ENCODE assay signal across 8 cellular contexts in genomic region chr17:44878627-44879221, GRCh38. TPM values are rescaled to one million over a fixed set of nuclear protein-coding genes. Genes with fewer than 3 reads are reported as not detected.
A peak's percentile ranks its signal among the peaks of the same experiment; 100 is the strongest.
DNase-seq lines count a peak whose midpoint lies in the region; ATAC-seq, FAIRE-seq and TF ChIP-seq lines count a peak whose summit lies in the region.

No MANE protein-coding gene starts in this region.

- TF ChIP-seq RAD21 in K562 (CRISPR knock-in tag; conservative IDR thresholded peaks at IDR 0.05 in 1 of 2, IDR thresholded peaks at IDR 0.05 in 1 of 2) (peak in 1 of 2 experiments; percentile 52; a peak in 3 of 4 replicates), HepG2 (CRISPR knock-in tag; IDR thresholded peaks at IDR 0.05) (no peak; the same call in 1 of the 2 replicates)

- H3K27ac ChIP-seq in K562 (ENCODE audit: extremely low read depth, low read depth, low read length): no peak overlapping the region
- H3K27ac ChIP-seq in HepG2 (ENCODE audit: extremely low read length, insufficient read depth, low read length): no peak overlapping the region

- H3K27me3 ChIP-seq in K562 (ENCODE audit: control insufficient read depth in 2 of 2, insufficient read depth in 2 of 2, low read length in 2 of 2) (no peaks in the 10 kb centered on the region), HepG2 (ENCODE audit: control insufficient read depth in 1 of 2, insufficient read depth in 2 of 2, low read length in 2 of 2) (no peaks in the 10 kb centered on the region), MG63 (no peaks in the 10 kb centered on the region)

- H3K4me2 ChIP-seq in K562 (ENCODE audit: insufficient read depth, low read length) (no peak overlapping the region), HepG2 (ENCODE audit: low read depth, low read length) (no peak overlapping the region)

- DNase-seq in AG09309 (ENCODE audit: low read depth) (no peak), G401 (ENCODE audit: low spot score) (peak; percentile 77), NCI-H2227 (lab: John Stamatoyannopoulos, UW; ENCODE audit: unreplicated experiment) (peak; percentile 62), K562 (ENCODE audit: extremely low read depth in 1 of 4, low spot score in 3 of 4) (peak in 3 of 4 experiments; percentile 34 to 45 (median 42)), HepG2 (ENCODE audit: low spot score) (peak; percentile 37), SHP77 treated with DMSO at 0.1 percent for 48 hours (lab: John Stamatoyannopoulos, UW) (no peak), MG63 (no peak)

- intact Hi-C loops in K562 (cut with micrococcal nuclease) (no loop called here), HepG2 (cut with micrococcal nuclease; ENCODE audit: unreplicated experiment) (no loop called here)

- TF ChIP-seq POLR2A in K562 (conservative IDR thresholded peaks at IDR 0.05): no peak
- no peak for TF ChIP-seq POLR2A in HepG2 (IDR thresholded peaks at IDR 0.05; ENCODE audit: insufficient read depth in 1 of 2, low read depth in 2 of 2, low read length in 2 of 2)

- H3K79me2 ChIP-seq in K562 (ENCODE audit: control insufficient read depth, insufficient read depth, low read length) (no peaks in the 10 kb centered on the region), HepG2 (ENCODE audit: insufficient read depth, low read length) (no peaks in the 10 kb centered on the region)

- H3K9ac ChIP-seq in K562 (ENCODE audit: insufficient read depth in 1 of 2, low read depth in 2 of 2, low read length in 2 of 2): no peak overlapping the region
- no peak overlapping the region for H3K9ac ChIP-seq in HepG2 (ENCODE audit: insufficient read depth, low read depth, low read length)

- ATAC-seq in K562 (peak; percentile 56; the same call in 2 of the 3 replicates), HepG2 (peak; percentile 45; the same call in 2 of the 3 replicates), GM18873 (IDR thresholded peaks at IDR 0.05; ENCODE audit: low FRiP score, unreplicated experiment) (no peak)

- BruUV-seq in K562 (replicated peaks; lab: Mats Ljungman, UMichigan): no TSS peak
- BruUV-seq in HepG2 (replicated peaks; lab: Mats Ljungman, UMichigan): no TSS peak

- H3K36me3 ChIP-seq in K562 (ENCODE audit: control insufficient read depth, insufficient read depth, low read length) (peaks cover 91% of the 10 kb centered on the region), HepG2 (replicated peaks in 1 of 2; ENCODE audit: control insufficient read depth in 1 of 2, insufficient read depth in 2 of 2, low read length in 2 of 2) (peaks cover 46 to 89% of the 10 kb centered on the region in 2 experiments), MG63 (peaks cover 92% of the 10 kb centered on the region)

- CTCF ChIA-PET in K562 (lab: Yijun Ruan, JAX; ENCODE audit: low intra/inter-chr PET ratio): interaction anchor here (0.6 to 1.8 kb wide), 3 partner anchors 100 to 537 kb away, joined by 3 to 14 read pairs (median 8); no protein-coding TSS in a partner anchor
- CTCF ChIA-PET in HepG2 (lab: Yijun Ruan, JAX; ENCODE audit: low intra/inter-chr PET ratio, low total read pairs): interaction anchor here (1.7 to 1.8 kb wide), 2 partner anchors 100 to 104 kb away, joined by 13 to 25 read pairs; no protein-coding TSS in a partner anchor

- TF ChIP-seq CTCF in AG09309 (IDR thresholded peaks at IDR 0.05; ENCODE audit: control insufficient read depth, insufficient read depth, low read depth, low read length, missing control alignments) (peak; percentile 66), K562 (IDR thresholded peaks at IDR 0.05 in 2 of 3, conservative IDR thresholded peaks at IDR 0.05 in 1 of 3; ENCODE audit: insufficient read depth in 2 of 3, low read depth in 1 of 3, low read length in 3 of 3) (peak; percentile 43 to 69 (median 58); a peak in 5 of 6 replicates), HepG2 (CRISPR knock-in tag; IDR thresholded peaks at IDR 0.05) (peak; percentile 65)

- POLR2A ChIA-PET in K562 (lab: Yijun Ruan, JAX): interaction anchor here (0.6 to 2.0 kb wide), 6 partner anchors 9 to 270 kb away, joined by 3 to 7 read pairs (median 4); partner anchors contain the start of gene EFTUD2
- POLR2A ChIA-PET in HepG2 (lab: Yijun Ruan, JAX): interaction anchor here (1.6 kb wide), 1 partner anchor 20 kb away, joined by 4 read pairs; the partner anchor contains the start of gene EFTUD2

- no peak overlapping the region for H3K4me3 ChIP-seq in AG09309 (ENCODE audit: control insufficient read depth, low read depth, low read length)
- no peak overlapping the region for H3K4me3 ChIP-seq in K562
- no peak overlapping the region for H3K4me3 ChIP-seq in HepG2 (replicated peaks in 1 of 3; ENCODE audit: insufficient read depth in 1 of 3, low read depth in 2 of 3, low read length in 3 of 3)
- no peak overlapping the region for H3K4me3 ChIP-seq in MG63

- H3K9me3 ChIP-seq in K562 (replicated peaks; ENCODE audit: control insufficient read depth, insufficient read depth, low read depth, low read length): no peaks in the 10 kb centered on the region
- H3K9me3 ChIP-seq in HepG2 (ENCODE audit: low read length): no peaks in the 10 kb centered on the region
- H3K9me3 ChIP-seq in MG63: no peaks in the 10 kb centered on the region

- no peak for TF ChIP-seq EP300 in K562 (IDR thresholded peaks at IDR 0.05; ENCODE audit: low read length)
- TF ChIP-seq EP300 in HepG2 (IDR thresholded peaks at IDR 0.05; ENCODE audit: low read depth in 2 of 2, low read length in 2 of 2): no peak
- TF ChIP-seq EP300 in HepG2 (CRISPR knock-in tag; IDR thresholded peaks at IDR 0.05; ENCODE audit: borderline replicate concordance): no peak

- no peaks in the 10 kb centered on the region for H4K20me1 ChIP-seq in K562 (replicated peaks; ENCODE audit: control insufficient read depth, insufficient read depth, low read length)
- no peaks in the 10 kb centered on the region for H4K20me1 ChIP-seq in HepG2 (ENCODE audit: insufficient read depth, low read length)

- no peak overlapping the region for H2AFZ ChIP-seq in K562 (ENCODE audit: low read depth, low read length)
- no peak overlapping the region for H2AFZ ChIP-seq in HepG2 (ENCODE audit: low read length)

- no peaks in the 10 kb centered on the region for H3K9me1 ChIP-seq in K562 (ENCODE audit: control insufficient read depth, insufficient read depth, low read length)

- H3K4me1 ChIP-seq in K562 (replicated peaks in 1 of 2; ENCODE audit: control insufficient read depth in 2 of 2, insufficient read depth in 2 of 2, low read length in 2 of 2) (no peaks in the 10 kb centered on the region), HepG2 (ENCODE audit: insufficient read depth, low read length) (no peaks in the 10 kb centered on the region)

- in situ Hi-C loops in G401 (cut with HindIII; ENCODE audit: low sequenced_read_pairs) (no loop called here), K562 (cut with MboI) (no loop called here), HepG2 (cut with HindIII; ENCODE audit: extremely low pct_ligation_motif_present, low pct_unique_long_range_greater_than_20kb) (no loop called here)

- peak; percentile 79 for FAIRE-seq in K562 (lab: Jason Lieb, UNC)
- FAIRE-seq in HepG2 (lab: Jason Lieb, UNC): peak; percentile 89

- 41% methylated on average over 6 of the region's 6 CpGs for WGBS in K562 (ENCODE audit: insufficient coverage, low coverage, missing lambda C conversion rate)
- WGBS in HepG2 (ENCODE audit: low lambda C conversion rate): 66% methylated on average over 6 of the region's 6 CpGs

RNA-seq across cellular contexts. Expression of gene EFTUD2, which starts 20.5 kb away (rescaled TPM):
- total RNA-seq in G401 (2014; rRNA removed; shearing (Covaris generic)): 164 and 176 TPM in 2 replicates
- total RNA-seq in K562 (2011; cell fraction: chromatin; rRNA removed; ENCODE audit: low replicate concordance): 580 and 635 TPM in 2 replicates
- total RNA-seq in K562 (2011; cell fraction: nucleolus; rRNA removed): 198 and 214 TPM in 2 replicates
- 312 and 334 TPM in 2 replicates for total RNA-seq in K562 (2011; cell fraction: nucleoplasm; rRNA removed)
- total RNA-seq in K562 (2014; rRNA removed): 191 and 208 TPM in 2 replicates
- 233 and 253 TPM in 2 replicates for total RNA-seq in K562 (2014; rRNA removed; fragmentation: Illumina TruSeq; extraction: Trizol)
- 205 and 218 TPM in 2 replicates for total RNA-seq in K562 (2015; rRNA removed; fragmentation: Illumina TruSeq; extraction: Trizol)
- total RNA-seq in K562 (2021): 234 and 245 TPM in 2 replicates
- 287 and 362 TPM in 2 replicates for polyA plus RNA-seq in K562 (2011; rRNA removed)
- 202 and 205 TPM in 2 replicates for polyA plus RNA-seq in K562 (2011; cell fraction: cytosol; rRNA removed)
- polyA plus RNA-seq in K562 (2011; cell fraction: nucleus; rRNA removed): 245 and 269 TPM in 2 replicates
- 126 and 176 TPM in 2 replicates for polyA plus RNA-seq in K562 (2012)
- 222 and 225 TPM in 2 replicates for polyA plus RNA-seq in K562 (2014; fragmentation: Illumina TruSeq; extraction: Trizol)
- polyA plus RNA-seq in K562 (2014; fragmentation: Nextera tagmentation; extraction: Ambion mirVana): 100 to 1,000 TPM in 1 of 2 experiments, 10 to 100 TPM in 1; 65.8 to 116 TPM
- 125 and 138 TPM in 2 replicates for polyA plus RNA-seq in K562 (2014; rRNA removed)
- polyA minus RNA-seq in K562 (2011; rRNA and poly(A)+ RNA removed): 919 and 1,083 TPM in 2 replicates
- polyA minus RNA-seq in K562 (2011; cell fraction: cytosol; rRNA and poly(A)+ RNA removed): 160 and 168 TPM in 2 replicates
- polyA minus RNA-seq in K562 (2011; cell fraction: nucleus; rRNA and poly(A)+ RNA removed): 120 and 201 TPM in 2 replicates
- 137 and 310 TPM in 2 replicates for total RNA-seq in HepG2 (2016; rRNA removed; fragmentation: Illumina TruSeq; extraction: Trizol)
- 12.3 and 15.8 TPM in 2 replicates for total RNA-seq in HepG2 (2016; cell fraction: cytosol; rRNA removed; fragmentation: Illumina TruSeq; extraction: Trizol; ENCODE audit: low read depth)
- 133 and 270 TPM in 2 replicates for total RNA-seq in HepG2 (2016; cell fraction: insoluble cytoplasmic fraction; rRNA removed; fragmentation: Illumina TruSeq; extraction: Trizol)
- total RNA-seq in HepG2 (2016; cell fraction: membrane; rRNA removed; fragmentation: Illumina TruSeq; extraction: Trizol): 28.2 and 35.7 TPM in 2 replicates
- total RNA-seq in HepG2 (2016; cell fraction: nucleus; rRNA removed; fragmentation: Illumina TruSeq; extraction: Trizol): 141 TPM in 2 replicates
- polyA plus RNA-seq in HepG2 (2011; rRNA removed): 107 and 111 TPM in 2 replicates
- polyA plus RNA-seq in HepG2 (2011; cell fraction: cytosol; rRNA removed): 91.0 and 97.8 TPM in 2 replicates
- 171 and 192 TPM in 2 replicates for polyA plus RNA-seq in HepG2 (2011; cell fraction: nucleus; rRNA removed)
- polyA plus RNA-seq in HepG2 (2012): 121 and 137 TPM in 2 replicates
- 6.8 and 7.8 TPM in 2 replicates for polyA plus RNA-seq in HepG2 (2016; cell fraction: cytosol; fragmentation: Illumina TruSeq; extraction: Trizol; ENCODE audit: low read depth)
- 145 and 179 TPM in 2 replicates for polyA plus RNA-seq in HepG2 (2016; cell fraction: insoluble cytoplasmic fraction; fragmentation: Illumina TruSeq; extraction: Trizol; ENCODE audit: low read depth)
- 17.0 and 18.1 TPM in 2 replicates for polyA plus RNA-seq in HepG2 (2016; cell fraction: membrane; fragmentation: Illumina TruSeq; extraction: Trizol; ENCODE audit: low read depth)
- 110 and 140 TPM in 2 replicates for polyA plus RNA-seq in HepG2 (2016; cell fraction: nucleus; fragmentation: Illumina TruSeq; extraction: Trizol; ENCODE audit: insufficient read depth, low read depth)
- polyA minus RNA-seq in HepG2 (2011; rRNA and poly(A)+ RNA removed; ENCODE audit: low replicate concordance): 364 and 446 TPM in 2 replicates
- polyA minus RNA-seq in HepG2 (2011; cell fraction: cytosol; rRNA and poly(A)+ RNA removed): 88.8 and 91.3 TPM in 2 replicates
- polyA minus RNA-seq in HepG2 (2011; cell fraction: nucleus; rRNA and poly(A)+ RNA removed): 191 and 216 TPM in 2 replicates
- 156 and 179 TPM in 2 replicates for total RNA-seq in MG63 (2014; rRNA removed; shearing (Covaris generic); ENCODE audit: low replicate concordance)

RNA-seq across cellular contexts. Expression of gene HIGD1B, which starts 31.0 kb away (rescaled TPM):
- total RNA-seq in G401 (2014; rRNA removed; shearing (Covaris generic)): not detected in 2 replicates
- not detected in 2 replicates for total RNA-seq in K562 (2011; cell fraction: chromatin; rRNA removed; ENCODE audit: low replicate concordance)
- not detected in 2 replicates for total RNA-seq in K562 (2011; cell fraction: nucleolus; rRNA removed)
- total RNA-seq in K562 (2011; cell fraction: nucleoplasm; rRNA removed): not detected in 2 replicates
- total RNA-seq in K562 (2014; rRNA removed) (not detected in 2 replicates), K562 (2014; rRNA removed; fragmentation: Illumina TruSeq; extraction: Trizol) (not detected in 2 replicates), K562 (2015; rRNA removed; fragmentation: Illumina TruSeq; extraction: Trizol) (not detected in 2 replicates), K562 (2021) (not detected in 2 replicates), HepG2 (2016; rRNA removed; fragmentation: Illumina TruSeq; extraction: Trizol) (not detected in 2 replicates)
- polyA plus RNA-seq in K562 (2011; rRNA removed) (not detected in 2 replicates), K562 (2014; fragmentation: Illumina TruSeq; extraction: Trizol) (not detected in 2 replicates), K562 (2014; fragmentation: Nextera tagmentation; extraction: Ambion mirVana) (not detected), K562 (2014; rRNA removed) (not detected in 2 replicates), HepG2 (2011; rRNA removed) (not detected in 2 replicates)
- polyA plus RNA-seq in K562 (2011; cell fraction: cytosol; rRNA removed): not detected in 2 replicates
- not detected in 2 replicates for polyA plus RNA-seq in K562 (2011; cell fraction: nucleus; rRNA removed)
- 0.22 TPM in 1 of 2 replicates, not detected in the other for polyA plus RNA-seq in K562 (2012)
- polyA minus RNA-seq in K562 (2011; rRNA and poly(A)+ RNA removed): not detected in 2 replicates
- not detected in 2 replicates for polyA minus RNA-seq in K562 (2011; cell fraction: cytosol; rRNA and poly(A)+ RNA removed)
- not detected in 2 replicates for polyA minus RNA-seq in K562 (2011; cell fraction: nucleus; rRNA and poly(A)+ RNA removed)
- total RNA-seq in HepG2 (2016; cell fraction: cytosol; rRNA removed; fragmentation: Illumina TruSeq; extraction: Trizol; ENCODE audit: low read depth): not detected in 2 replicates
- total RNA-seq in HepG2 (2016; cell fraction: insoluble cytoplasmic fraction; rRNA removed; fragmentation: Illumina TruSeq; extraction: Trizol): not detected in 2 replicates
- total RNA-seq in HepG2 (2016; cell fraction: membrane; rRNA removed; fragmentation: Illumina TruSeq; extraction: Trizol): not detected in 2 replicates
- not detected in 2 replicates for total RNA-seq in HepG2 (2016; cell fraction: nucleus; rRNA removed; fragmentation: Illumina TruSeq; extraction: Trizol)
- polyA plus RNA-seq in HepG2 (2011; cell fraction: cytosol; rRNA removed): not detected in 2 replicates
- not detected in 2 replicates for polyA plus RNA-seq in HepG2 (2011; cell fraction: nucleus; rRNA removed)
- not detected in 2 replicates for polyA plus RNA-seq in HepG2 (2012)
- polyA plus RNA-seq in HepG2 (2016; cell fraction: cytosol; fragmentation: Illumina TruSeq; extraction: Trizol; ENCODE audit: low read depth): not detected in 2 replicates
- not detected in 2 replicates for polyA plus RNA-seq in HepG2 (2016; cell fraction: insoluble cytoplasmic fraction; fragmentation: Illumina TruSeq; extraction: Trizol; ENCODE audit: low read depth)
- polyA plus RNA-seq in HepG2 (2016; cell fraction: membrane; fragmentation: Illumina TruSeq; extraction: Trizol; ENCODE audit: low read depth): not detected in 2 replicates
- polyA plus RNA-seq in HepG2 (2016; cell fraction: nucleus; fragmentation: Illumina TruSeq; extraction: Trizol; ENCODE audit: insufficient read depth, low read depth): not detected in 2 replicates
- polyA minus RNA-seq in HepG2 (2011; rRNA and poly(A)+ RNA removed; ENCODE audit: low replicate concordance): not detected in 2 replicates
- polyA minus RNA-seq in HepG2 (2011; cell fraction: cytosol; rRNA and poly(A)+ RNA removed): not detected in 2 replicates
- polyA minus RNA-seq in HepG2 (2011; cell fraction: nucleus; rRNA and poly(A)+ RNA removed): not detected in 2 replicates
- total RNA-seq in MG63 (2014; rRNA removed; shearing (Covaris generic); ENCODE audit: low replicate concordance): not detected in 2 replicates

RNA-seq across cellular contexts. Expression of gene GFAP, which starts 36.6 kb away (rescaled TPM):
- not detected in 2 replicates for total RNA-seq in G401 (2014; rRNA removed; shearing (Covaris generic))
- total RNA-seq in K562 (2011; cell fraction: chromatin; rRNA removed; ENCODE audit: low replicate concordance): 1.1 and 2.2 TPM in 2 replicates
- 0.53 and 1.0 TPM in 2 replicates for total RNA-seq in K562 (2011; cell fraction: nucleolus; rRNA removed)
- total RNA-seq in K562 (2011; cell fraction: nucleoplasm; rRNA removed): 0.95 and 1.5 TPM in 2 replicates
- 0.36 and 2.1 TPM in 2 replicates for total RNA-seq in K562 (2014; rRNA removed)
- total RNA-seq in K562 (2014; rRNA removed; fragmentation: Illumina TruSeq; extraction: Trizol): 0.26 and 0.65 TPM in 2 replicates
- 0.07 and 0.45 TPM in 2 replicates for total RNA-seq in K562 (2015; rRNA removed; fragmentation: Illumina TruSeq; extraction: Trizol)
- total RNA-seq in K562 (2021): 0.25 and 1.4 TPM in 2 replicates
- 0.54 and 0.61 TPM in 2 replicates for polyA plus RNA-seq in K562 (2011; rRNA removed)
- polyA plus RNA-seq in K562 (2011; cell fraction: cytosol; rRNA removed): 0.55 and 0.64 TPM in 2 replicates
- polyA plus RNA-seq in K562 (2011; cell fraction: nucleus; rRNA removed): 0.91 and 1.0 TPM in 2 replicates
- polyA plus RNA-seq in K562 (2012): 0.85 and 3.1 TPM in 2 replicates
- 0.58 and 0.96 TPM in 2 replicates for polyA plus RNA-seq in K562 (2014; fragmentation: Illumina TruSeq; extraction: Trizol)
- polyA plus RNA-seq in K562 (2014; fragmentation: Nextera tagmentation; extraction: Ambion mirVana): under 1 TPM in 1 of 2 experiments, not detected in 1; 0.11 TPM
- polyA plus RNA-seq in K562 (2014; rRNA removed): 0.35 and 0.90 TPM in 2 replicates
- polyA minus RNA-seq in K562 (2011; rRNA and poly(A)+ RNA removed): 0.03 and 0.56 TPM in 2 replicates
- polyA minus RNA-seq in K562 (2011; cell fraction: cytosol; rRNA and poly(A)+ RNA removed): not detected in 2 replicates
- 0.22 and 0.27 TPM in 2 replicates for polyA minus RNA-seq in K562 (2011; cell fraction: nucleus; rRNA and poly(A)+ RNA removed)
- total RNA-seq in HepG2 (2016; rRNA removed; fragmentation: Illumina TruSeq; extraction: Trizol): 0.11 and 0.35 TPM in 2 replicates
- 0.20 TPM in 1 of 2 replicates, not detected in the other for total RNA-seq in HepG2 (2016; cell fraction: cytosol; rRNA removed; fragmentation: Illumina TruSeq; extraction: Trizol; ENCODE audit: low read depth)
- total RNA-seq in HepG2 (2016; cell fraction: insoluble cytoplasmic fraction; rRNA removed; fragmentation: Illumina TruSeq; extraction: Trizol): 0.50 TPM in 1 of 2 replicates, not detected in the other
- 0.10 and 0.22 TPM in 2 replicates for total RNA-seq in HepG2 (2016; cell fraction: membrane; rRNA removed; fragmentation: Illumina TruSeq; extraction: Trizol)
- 0.63 TPM in 1 of 2 replicates, not detected in the other for total RNA-seq in HepG2 (2016; cell fraction: nucleus; rRNA removed; fragmentation: Illumina TruSeq; extraction: Trizol)
- 0.16 and 0.29 TPM in 2 replicates for polyA plus RNA-seq in HepG2 (2011; rRNA removed)
- 0.08 and 0.24 TPM in 2 replicates for polyA plus RNA-seq in HepG2 (2011; cell fraction: cytosol; rRNA removed)
- 0.24 and 0.99 TPM in 2 replicates for polyA plus RNA-seq in HepG2 (2011; cell fraction: nucleus; rRNA removed)
- polyA plus RNA-seq in HepG2 (2012): 0.13 TPM in 1 of 2 replicates, not detected in the other
- 0.18 TPM in 1 of 2 replicates, not detected in the other for polyA plus RNA-seq in HepG2 (2016; cell fraction: cytosol; fragmentation: Illumina TruSeq; extraction: Trizol; ENCODE audit: low read depth)
- polyA plus RNA-seq in HepG2 (2016; cell fraction: insoluble cytoplasmic fraction; fragmentation: Illumina TruSeq; extraction: Trizol; ENCODE audit: low read depth): 0.39 TPM in 1 of 2 replicates, not detected in the other
- 0.11 and 0.38 TPM in 2 replicates for polyA plus RNA-seq in HepG2 (2016; cell fraction: membrane; fragmentation: Illumina TruSeq; extraction: Trizol; ENCODE audit: low read depth)
- polyA plus RNA-seq in HepG2 (2016; cell fraction: nucleus; fragmentation: Illumina TruSeq; extraction: Trizol; ENCODE audit: insufficient read depth, low read depth): not detected in 2 replicates
- polyA minus RNA-seq in HepG2 (2011; rRNA and poly(A)+ RNA removed; ENCODE audit: low replicate concordance): 0.78 TPM in 1 of 2 replicates, not detected in the other
- polyA minus RNA-seq in HepG2 (2011; cell fraction: cytosol; rRNA and poly(A)+ RNA removed): not detected in 2 replicates
- polyA minus RNA-seq in HepG2 (2011; cell fraction: nucleus; rRNA and poly(A)+ RNA removed): not detected in 2 replicates
- total RNA-seq in MG63 (2014; rRNA removed; shearing (Covaris generic); ENCODE audit: low replicate concordance): 5.0 TPM in 1 of 2 replicates, not detected in the other

RNA-seq across cellular contexts. Expression of gene GJC1, which starts 48.6 kb away (rescaled TPM):
- total RNA-seq in G401 (2014; rRNA removed; shearing (Covaris generic)): 47.4 and 71.0 TPM in 2 replicates
- total RNA-seq in K562 (2011; cell fraction: chromatin; rRNA removed; ENCODE audit: low replicate concordance): 1.8 and 2.2 TPM in 2 replicates
- total RNA-seq in K562 (2011; cell fraction: nucleolus; rRNA removed): 0.67 and 0.79 TPM in 2 replicates
- 1.0 and 3.1 TPM in 2 replicates for total RNA-seq in K562 (2011; cell fraction: nucleoplasm; rRNA removed)
- 0.05 and 0.61 TPM in 2 replicates for total RNA-seq in K562 (2014; rRNA removed)
- total RNA-seq in K562 (2014; rRNA removed; fragmentation: Illumina TruSeq; extraction: Trizol): 0.15 and 0.19 TPM in 2 replicates
- total RNA-seq in K562 (2015; rRNA removed; fragmentation: Illumina TruSeq; extraction: Trizol): 0.04 TPM in 2 replicates
- total RNA-seq in K562 (2021): 0.33 and 0.58 TPM in 2 replicates
- 0.66 and 1.4 TPM in 2 replicates for polyA plus RNA-seq in K562 (2011; rRNA removed)
- polyA plus RNA-seq in K562 (2011; cell fraction: cytosol; rRNA removed): 0.62 and 0.97 TPM in 2 replicates
- 0.31 and 0.67 TPM in 2 replicates for polyA plus RNA-seq in K562 (2011; cell fraction: nucleus; rRNA removed)
- 0.10 and 0.15 TPM in 2 replicates for polyA plus RNA-seq in K562 (2012)
- polyA plus RNA-seq in K562 (2014; fragmentation: Illumina TruSeq; extraction: Trizol): 0.18 and 0.28 TPM in 2 replicates
- polyA plus RNA-seq in K562 (2014; fragmentation: Nextera tagmentation; extraction: Ambion mirVana): under 1 TPM in 1 of 2 experiments, not detected in 1; 0.17 TPM
- polyA plus RNA-seq in K562 (2014; rRNA removed): 0.04 and 0.20 TPM in 2 replicates
- 0.54 and 2.7 TPM in 2 replicates for polyA minus RNA-seq in K562 (2011; rRNA and poly(A)+ RNA removed)
- polyA minus RNA-seq in K562 (2011; cell fraction: cytosol; rRNA and poly(A)+ RNA removed): 0.18 and 0.76 TPM in 2 replicates
- 0.22 and 0.27 TPM in 2 replicates for polyA minus RNA-seq in K562 (2011; cell fraction: nucleus; rRNA and poly(A)+ RNA removed)
- total RNA-seq in HepG2 (2016; rRNA removed; fragmentation: Illumina TruSeq; extraction: Trizol): 1.7 and 2.0 TPM in 2 replicates
- 0.35 and 0.40 TPM in 2 replicates for total RNA-seq in HepG2 (2016; cell fraction: cytosol; rRNA removed; fragmentation: Illumina TruSeq; extraction: Trizol; ENCODE audit: low read depth)
- total RNA-seq in HepG2 (2016; cell fraction: insoluble cytoplasmic fraction; rRNA removed; fragmentation: Illumina TruSeq; extraction: Trizol): 1.9 and 2.5 TPM in 2 replicates
- 0.83 and 1.2 TPM in 2 replicates for total RNA-seq in HepG2 (2016; cell fraction: membrane; rRNA removed; fragmentation: Illumina TruSeq; extraction: Trizol)
- 1.6 and 2.1 TPM in 2 replicates for total RNA-seq in HepG2 (2016; cell fraction: nucleus; rRNA removed; fragmentation: Illumina TruSeq; extraction: Trizol)
- polyA plus RNA-seq in HepG2 (2011; rRNA removed): 1.2 and 1.7 TPM in 2 replicates
- polyA plus RNA-seq in HepG2 (2011; cell fraction: cytosol; rRNA removed): 1.0 and 1.6 TPM in 2 replicates
- polyA plus RNA-seq in HepG2 (2011; cell fraction: nucleus; rRNA removed): 0.81 and 1.1 TPM in 2 replicates
- 2.4 and 2.6 TPM in 2 replicates for polyA plus RNA-seq in HepG2 (2012)
- polyA plus RNA-seq in HepG2 (2016; cell fraction: cytosol; fragmentation: Illumina TruSeq; extraction: Trizol; ENCODE audit: low read depth): 0.18 and 0.34 TPM in 2 replicates
- polyA plus RNA-seq in HepG2 (2016; cell fraction: insoluble cytoplasmic fraction; fragmentation: Illumina TruSeq; extraction: Trizol; ENCODE audit: low read depth): 1.9 and 2.0 TPM in 2 replicates
- 0.55 TPM in 2 replicates for polyA plus RNA-seq in HepG2 (2016; cell fraction: membrane; fragmentation: Illumina TruSeq; extraction: Trizol; ENCODE audit: low read depth)
- polyA plus RNA-seq in HepG2 (2016; cell fraction: nucleus; fragmentation: Illumina TruSeq; extraction: Trizol; ENCODE audit: insufficient read depth, low read depth): 2.2 and 3.5 TPM in 2 replicates
- polyA minus RNA-seq in HepG2 (2011; rRNA and poly(A)+ RNA removed; ENCODE audit: low replicate concordance): 2.4 and 13.8 TPM in 2 replicates
- 1.7 and 2.3 TPM in 2 replicates for polyA minus RNA-seq in HepG2 (2011; cell fraction: cytosol; rRNA and poly(A)+ RNA removed)
- polyA minus RNA-seq in HepG2 (2011; cell fraction: nucleus; rRNA and poly(A)+ RNA removed): 1.1 and 1.3 TPM in 2 replicates
- 15.4 and 60.0 TPM in 2 replicates for total RNA-seq in MG63 (2014; rRNA removed; shearing (Covaris generic); ENCODE audit: low replicate concordance)

Comparison
In these comparisons a context has a peak if more than half of its experiments do, and no peak if none do; other contexts are left out.
1. DNase-seq: peak in G401 (single experiment), NCI-H2227 (single experiment), K562 (3 of 4) and HepG2 (single experiment); none in AG09309 (single experiment), SHP77 treated with DMSO at 0.1 percent for 48 hours (single experiment) and MG63 (single experiment).
2. Peak in every context shown above with its lines, with median percentiles within 50 percentile points of each other: CTCF ChIP-seq.